In the genomic region with DNA sequence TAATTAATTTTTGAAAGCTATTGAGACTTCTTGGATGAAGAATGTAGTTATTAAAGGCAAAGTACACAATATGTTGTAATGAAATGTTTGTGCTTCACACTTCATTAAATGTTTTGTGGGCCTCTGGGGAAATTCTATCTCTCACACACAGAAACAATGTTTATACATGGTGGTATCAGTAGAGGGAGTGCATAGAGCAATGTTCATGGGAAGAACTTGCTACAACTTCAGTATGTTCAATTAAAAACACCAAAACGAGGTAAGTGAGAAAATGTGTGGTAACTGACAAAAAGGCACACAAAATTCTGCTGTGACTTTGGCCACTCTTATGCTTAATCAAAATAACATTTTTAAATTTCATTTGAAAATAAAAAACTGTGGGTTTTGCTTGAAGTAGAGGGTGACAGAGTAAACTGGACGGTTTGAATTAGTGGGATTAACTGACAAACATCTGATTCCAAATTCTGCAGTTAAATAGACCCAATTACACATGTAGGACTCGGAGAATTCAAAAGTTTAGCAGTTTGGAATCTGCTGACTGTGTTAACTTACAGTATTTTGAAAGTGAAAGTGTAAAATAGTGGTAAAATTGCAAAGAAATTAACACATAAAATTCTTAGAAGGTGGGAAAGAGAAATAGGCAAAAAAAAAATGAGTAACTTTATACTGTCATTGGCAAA, we compare ENCODE assay signal across 1 cellular context.
TF ChIP-seq lines count a peak whose summit lies in the region.

No MANE protein-coding gene starts in this region.

TF ChIP-seq in A549, 52 proteins besides CTCF, POLR2A, EP300 and RAD21 (continued from another document):
- TF ChIP-seq, protein P1, sequence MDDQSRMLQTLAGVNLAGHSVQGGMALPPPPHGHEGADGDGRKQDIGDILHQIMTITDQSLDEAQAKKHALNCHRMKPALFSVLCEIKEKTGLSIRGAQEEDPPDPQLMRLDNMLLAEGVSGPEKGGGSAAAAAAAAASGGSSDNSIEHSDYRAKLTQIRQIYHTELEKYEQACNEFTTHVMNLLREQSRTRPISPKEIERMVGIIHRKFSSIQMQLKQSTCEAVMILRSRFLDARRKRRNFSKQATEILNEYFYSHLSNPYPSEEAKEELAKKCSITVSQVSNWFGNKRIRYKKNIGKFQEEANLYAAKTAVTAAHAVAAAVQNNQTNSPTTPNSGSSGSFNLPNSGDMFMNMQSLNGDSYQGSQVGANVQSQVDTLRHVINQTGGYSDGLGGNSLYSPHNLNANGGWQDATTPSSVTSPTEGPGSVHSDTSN (IDR thresholded peaks at IDR 0.05), result no peak
- TF ChIP-seq NPAS2 (CRISPR knock-in tag; IDR thresholded peaks at IDR 0.05; ENCODE audit: borderline replicate concordance), result no peak
- no peak for TF ChIP-seq HDAC2 (IDR thresholded peaks at IDR 0.05)
- TF ChIP-seq HOXB5 (CRISPR knock-in tag; IDR thresholded peaks at IDR 0.05), result no peak
- TF ChIP-seq ZFP36 (IDR thresholded peaks at IDR 0.05; ENCODE audit: borderline replicate concordance, partially characterized antibody), result no peak
- no peak for TF ChIP-seq NR3C1 (IDR thresholded peaks at IDR 0.05)
- TF ChIP-seq RARB (CRISPR knock-in tag; IDR thresholded peaks at IDR 0.05), result no peak
- TF ChIP-seq POLR2AphosphoS2 (conservative IDR thresholded peaks at IDR 0.05; ENCODE audit: low read length), result no peak
- no peak for TF ChIP-seq FOSB (CRISPR knock-in tag; IDR thresholded peaks at IDR 0.05)
